ENCODE assay signal across 9 cellular contexts in the genomic region with DNA sequence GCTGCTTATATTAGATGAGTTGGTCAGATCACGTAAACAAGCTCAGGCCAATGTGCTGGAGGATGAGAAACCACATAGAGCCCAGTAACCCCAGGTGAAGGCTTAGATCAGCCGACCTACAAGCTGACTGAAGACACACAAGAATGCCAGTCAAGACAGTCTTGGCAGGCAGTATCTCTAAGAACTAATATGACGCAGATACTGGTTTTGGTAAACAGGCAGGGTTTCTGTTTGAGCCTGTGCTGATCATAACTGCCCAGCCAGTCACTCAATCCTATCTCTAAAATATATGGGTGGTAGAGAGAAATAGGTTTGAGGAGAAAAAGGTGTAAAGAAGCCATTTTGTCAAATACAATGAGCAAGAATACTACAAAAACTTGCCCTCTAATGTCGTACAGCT.
"Had no signal": no experiment of that assay in that cellular context is flagged by ENCODE, and none has a peak within 500 bp of the region (broad histone marks: within the 10 kb centered on the region; RNA-seq: fewer than 3 reads in every experiment).

No MANE protein-coding gene starts in this region.

- H3K4me1 Mint-ChIP-seq: IgD-negative memory B cell had no signal

- H3K9ac ChIP-seq: GM23248 had no signal

- H3K36me3 ChIP-seq: HAP-1 had no signal

- FAIRE-seq: HepG2 had no signal

- H3K4me3 Mint-ChIP-seq: HFFc6, IgD-negative memory B cell had no signal

- H3K4me1 ChIP-seq: HAP-1 had no signal

- H3K27ac Mint-ChIP-seq: HFFc6 had no signal

- H3K27ac ChIP-seq: GM23248, HL-60 had no signal

- H3K27me3 Mint-ChIP-seq: IgD-negative memory B cell had no signal

- H2AFZ ChIP-seq: GM23248 had no signal

- DNase-seq: GM23248, GOT3, H7, HFFc6 had no signal

- H3K4me3 ChIP-seq: GM23248, HAP-1 had no signal

- H3K9me3 ChIP-seq: HAP-1 had no signal

- ATAC-seq: HCT116, HepG2 had no signal
